In the genomic region with DNA sequence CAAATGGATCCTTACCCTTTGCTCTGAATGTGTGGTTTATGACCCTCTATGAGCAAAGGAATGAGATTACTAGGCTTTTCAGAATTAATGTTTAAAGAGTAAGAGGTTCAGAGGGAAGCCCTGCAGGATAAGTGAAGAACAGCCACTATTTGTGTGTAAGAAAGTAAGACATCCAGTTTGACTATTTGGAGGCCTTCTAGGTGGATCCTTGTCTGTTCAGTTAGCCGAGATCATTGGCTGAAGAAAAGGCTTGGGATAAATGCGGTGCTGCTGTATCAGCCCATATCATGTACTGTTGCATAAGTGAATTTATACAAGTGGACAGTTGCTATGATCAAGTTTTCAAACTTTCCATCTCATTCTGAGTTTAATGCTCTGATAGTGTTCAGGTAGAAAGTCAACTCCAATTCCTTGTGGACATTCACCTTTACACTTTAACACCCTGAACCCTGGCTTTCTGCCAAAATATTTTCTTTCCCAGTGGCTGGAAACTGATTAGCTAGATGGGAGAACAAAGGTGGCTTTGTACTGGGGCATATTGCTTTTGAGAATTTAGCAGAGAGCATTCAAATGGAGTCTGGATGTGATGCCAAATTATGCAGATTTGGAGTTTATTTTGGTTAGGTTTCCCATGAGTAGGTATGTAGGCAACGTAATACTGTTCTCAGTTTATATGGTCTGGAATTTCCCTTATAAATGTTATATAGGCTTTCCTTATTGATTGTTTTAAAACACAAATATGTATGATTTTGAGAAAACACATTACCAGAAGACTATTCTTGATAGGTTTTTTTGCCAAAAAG, we compare ENCODE assay signal across 9 cellular contexts. TPM values are rescaled to one million over a fixed set of nuclear protein-coding genes. Genes with fewer than 3 reads are reported as not detected.
DNase-seq lines count a peak whose midpoint lies in the region; ATAC-seq, FAIRE-seq and TF ChIP-seq lines count a peak whose summit lies in the region.
"Had no signal": no experiment of that assay in that cellular context is flagged by ENCODE, and none has a peak within 500 bp of the region (broad histone marks: within the 10 kb centered on the region; RNA-seq: fewer than 3 reads in every experiment).

No MANE protein-coding gene starts in this region.

- no peaks in the 10 kb centered on the region for H3K27me3 Mint-ChIP-seq in activated CD8-positive, alpha-beta T cell treated with anti-CD3 and anti-CD28 coated beads for 36 hours
- H3K27me3 Mint-ChIP-seq in activated CD8-positive, alpha-beta T cell treated with anti-CD3 and anti-CD28 coated beads, Interleukin-2, amount 10 ng/mL, durations not matched to agents 7 days and 5 days (ENCODE audit: low read depth): no peaks in the 10 kb centered on the region

- H3K9me3 Mint-ChIP-seq in activated CD8-positive, alpha-beta T cell treated with anti-CD3 and anti-CD28 coated beads for 36 hours: no peaks in the 10 kb centered on the region
- H3K9me3 Mint-ChIP-seq in activated CD8-positive, alpha-beta T cell treated with anti-CD3 and anti-CD28 coated beads, Interleukin-2, amount 10 ng/mL, durations not matched to agents 7 days and 5 days (ENCODE audit: insufficient read depth): no peaks in the 10 kb centered on the region

- no peak overlapping the region for H3K4me3 ChIP-seq in hepatocyte
- no peak overlapping the region for H3K4me3 ChIP-seq in subcutaneous abdominal adipose tissue (ENCODE audit: low read depth in 1 of 5, low read length in 5 of 5)

- TF ChIP-seq CTCF in activated CD8-positive, alpha-beta T cell treated with anti-CD3 and anti-CD28 coated beads for 36 hours (IDR thresholded peaks at IDR 0.05): no peak
- no peak for TF ChIP-seq CTCF in hepatocyte (IDR thresholded peaks at IDR 0.05; ENCODE audit: poor library complexity)

- H3K27ac ChIP-seq in hepatocyte (peak overlapping the region; percentile 83), subcutaneous abdominal adipose tissue (ENCODE audit: low read depth, low read length) (peak overlapping the region; percentile 2)
- H3K27ac ChIP-seq: C4-2B had no signal

- intact Hi-C loops in activated CD8-positive, alpha-beta T cell treated with anti-CD3 and anti-CD28 coated beads for 36 hours (cut with micrococcal nuclease): loop anchor here (2.0 to 10.0 kb wide), 2 partner anchors 14 to 82 kb away; no protein-coding TSS in a partner anchor

- H3K36me3 ChIP-seq in hepatocyte (replicated peaks; ENCODE audit: insufficient read depth, low read depth) (no peaks in the 10 kb centered on the region), subcutaneous abdominal adipose tissue (ENCODE audit: control insufficient read depth in 5 of 5, insufficient read depth in 5 of 5, low read length in 5 of 5) (no peaks in the 10 kb centered on the region)

- H3K9me2 ChIP-seq in hepatocyte (replicated peaks; ENCODE audit: insufficient read depth): no peaks in the 10 kb centered on the region

- peak; percentile 72 for ATAC-seq in activated CD8-positive, alpha-beta T cell treated with anti-CD3 and anti-CD28 coated beads for 36 hours
- no peak for ATAC-seq in activated CD8-positive, alpha-beta T cell treated with anti-CD3 and anti-CD28 coated beads, Interleukin-2, amount 10 ng/mL, durations not matched to agents 7 days and 5 days
- no peak for ATAC-seq in GM21515 (IDR thresholded peaks at IDR 0.05; ENCODE audit: unreplicated experiment)

- H2AFZ ChIP-seq in hepatocyte: no peak overlapping the region

- no peak for DNase-seq in activated CD8-positive, alpha-beta T cell treated with anti-CD3 and anti-CD28 coated beads for 36 hours
- no peak for DNase-seq in activated CD8-positive, alpha-beta T cell treated with anti-CD3 and anti-CD28 coated beads, Interleukin-2, amount 10 ng/mL, durations not matched to agents 7 days and 5 days
- DNase-seq in RCC 7860 (ENCODE audit: low spot score): no peak
- DNase-seq in hepatocyte (ENCODE audit: low spot score): peak; percentile 68
- no peak for DNase-seq in AG08396 (ENCODE audit: low spot score)
- no peak for DNase-seq in stimulated activated CD4-positive, alpha-beta T cell treated with anti-CD3 and anti-CD28 coated beads, Interleukin-4, amount 100 ng/mL, for 1 hour

- WGBS in hepatocyte (ENCODE audit: low lambda C conversion rate, missing lambda C conversion rate): 20% methylated on average over 3 of the region's 3 CpGs

- H3K27ac Mint-ChIP-seq in activated CD8-positive, alpha-beta T cell treated with anti-CD3 and anti-CD28 coated beads for 36 hours: peak overlapping the region; percentile 11
- no peak overlapping the region for H3K27ac Mint-ChIP-seq in activated CD8-positive, alpha-beta T cell treated with anti-CD3 and anti-CD28 coated beads, Interleukin-2, amount 10 ng/mL, durations not matched to agents 7 days and 5 days

- H3K36me3 Mint-ChIP-seq in activated CD8-positive, alpha-beta T cell treated with anti-CD3 and anti-CD28 coated beads for 36 hours (ENCODE audit: low read depth): peaks cover 4% of the 10 kb centered on the region
- H3K36me3 Mint-ChIP-seq in activated CD8-positive, alpha-beta T cell treated with anti-CD3 and anti-CD28 coated beads, Interleukin-2, amount 10 ng/mL, durations not matched to agents 7 days and 5 days (ENCODE audit: low read depth): peaks cover 8% of the 10 kb centered on the region

- H3K4me1 ChIP-seq in hepatocyte (ENCODE audit: insufficient read depth): peaks cover 65% of the 10 kb centered on the region
- peaks cover 0 to 19% (median 9%) of the 10 kb centered on the region in 5 donors for H3K4me1 ChIP-seq in subcutaneous abdominal adipose tissue (ENCODE audit: control insufficient read depth in 5 of 5, insufficient read depth in 5 of 5, low read length in 5 of 5)

- FAIRE-seq in RCC 7860 (lab: Jason Lieb, UNC): peak; percentile 73

- POLR2A ChIA-PET in activated CD8-positive, alpha-beta T cell treated with anti-CD3 and anti-CD28 coated beads for 36 hours (lab: Charles Lee): no interaction called here
- POLR2A ChIA-PET in activated CD8-positive, alpha-beta T cell treated with anti-CD3 and anti-CD28 coated beads, Interleukin-2, amount 10 ng/mL, durations not matched to agents 7 days and 5 days (lab: Charles Lee): interaction anchor here (0.6 kb wide), 1 partner anchor 18 kb away, joined by 3 read pairs; no protein-coding TSS in a partner anchor

- H3K9me3 ChIP-seq in hepatocyte (ENCODE audit: low read depth): no peaks in the 10 kb centered on the region
- H3K9me3 ChIP-seq in subcutaneous abdominal adipose tissue (ENCODE audit: control insufficient read depth in 5 of 5, low read length in 5 of 5): no peaks in the 10 kb centered on the region

- peaks cover 59% of the 10 kb centered on the region for H3K79me2 ChIP-seq in hepatocyte

- H3K27me3 ChIP-seq in hepatocyte: no peaks in the 10 kb centered on the region
- no peaks in the 10 kb centered on the region for H3K27me3 ChIP-seq in subcutaneous abdominal adipose tissue (ENCODE audit: control insufficient read depth in 5 of 5, insufficient read depth in 4 of 5, low read length in 5 of 5)

- H3K9ac ChIP-seq in subcutaneous abdominal adipose tissue (ENCODE audit: low read length in 5 of 5): no peak overlapping the region

- H4K20me1 ChIP-seq in hepatocyte (ENCODE audit: insufficient read depth, poor library complexity, severe bottlenecking): no peaks in the 10 kb centered on the region

- peaks cover 25% of the 10 kb centered on the region for H3K4me1 Mint-ChIP-seq in activated CD8-positive, alpha-beta T cell treated with anti-CD3 and anti-CD28 coated beads for 36 hours (ENCODE audit: low read depth)
- peaks cover 18% of the 10 kb centered on the region for H3K4me1 Mint-ChIP-seq in activated CD8-positive, alpha-beta T cell treated with anti-CD3 and anti-CD28 coated beads, Interleukin-2, amount 10 ng/mL, durations not matched to agents 7 days and 5 days (ENCODE audit: low read depth)

- CTCF ChIA-PET in activated CD8-positive, alpha-beta T cell treated with anti-CD3 and anti-CD28 coated beads for 36 hours (lab: Charles Lee): interaction anchor here (0.6 to 1.5 kb wide), 2 partner anchors 27 to 83 kb away, joined by 3 to 6 read pairs; no protein-coding TSS in a partner anchor
- CTCF ChIA-PET in activated CD8-positive, alpha-beta T cell treated with anti-CD3 and anti-CD28 coated beads, Interleukin-2, amount 10 ng/mL, durations not matched to agents 7 days and 5 days (lab: Charles Lee): interaction anchor here (0.7 kb wide), 2 partner anchors 13 to 48 kb away, joined by 3 to 4 read pairs; a partner anchor contains a TSS

- H3K4me2 ChIP-seq in hepatocyte: peak overlapping the region; percentile 44

- no peak overlapping the region for H3K4me3 Mint-ChIP-seq in activated CD8-positive, alpha-beta T cell treated with anti-CD3 and anti-CD28 coated beads for 36 hours
- H3K4me3 Mint-ChIP-seq in activated CD8-positive, alpha-beta T cell treated with anti-CD3 and anti-CD28 coated beads, Interleukin-2, amount 10 ng/mL, durations not matched to agents 7 days and 5 days: no peak overlapping the region

RNA-seq across cellular contexts. Expression of a gene that starts 15.0 kb away (rescaled TPM):
- total RNA-seq in activated CD8-positive, alpha-beta T cell treated with anti-CD3 and anti-CD28 coated beads for 36 hours: 1 to 10 TPM; 4.7 to 6.6 TPM
- total RNA-seq in activated CD8-positive, alpha-beta T cell treated with anti-CD3 and anti-CD28 coated beads, Interleukin-2, amount 10 ng/mL, durations not matched to agents 7 days and 5 days: 1 to 10 TPM; 4.3 to 6.0 TPM
- 38.5 and 41.0 TPM in 2 replicates for total RNA-seq in hepatocyte
- polyA plus RNA-seq in hepatocyte: 14.6 and 16.1 TPM in 2 replicates

RNA-seq across cellular contexts. Expression of a gene that starts 48.5 kb away (rescaled TPM):
- 10 to 100 TPM; 27.3 to 31.7 TPM for total RNA-seq in activated CD8-positive, alpha-beta T cell treated with anti-CD3 and anti-CD28 coated beads for 36 hours
- 10 to 100 TPM; 29.3 to 32.6 TPM for total RNA-seq in activated CD8-positive, alpha-beta T cell treated with anti-CD3 and anti-CD28 coated beads, Interleukin-2, amount 10 ng/mL, durations not matched to agents 7 days and 5 days
- total RNA-seq in hepatocyte: 5.6 and 12.5 TPM in 2 replicates
- 18.0 and 21.6 TPM in 2 replicates for polyA plus RNA-seq in hepatocyte

RNA-seq across cellular contexts. Expression of a gene that starts 55.0 kb away (rescaled TPM):
- total RNA-seq in activated CD8-positive, alpha-beta T cell treated with anti-CD3 and anti-CD28 coated beads for 36 hours: not detected
- not detected for total RNA-seq in activated CD8-positive, alpha-beta T cell treated with anti-CD3 and anti-CD28 coated beads, Interleukin-2, amount 10 ng/mL, durations not matched to agents 7 days and 5 days
- total RNA-seq in hepatocyte: 4.3 and 5.6 TPM in 2 replicates
- 5.7 and 10.3 TPM in 2 replicates for polyA plus RNA-seq in hepatocyte
